In the genomic region with DNA sequence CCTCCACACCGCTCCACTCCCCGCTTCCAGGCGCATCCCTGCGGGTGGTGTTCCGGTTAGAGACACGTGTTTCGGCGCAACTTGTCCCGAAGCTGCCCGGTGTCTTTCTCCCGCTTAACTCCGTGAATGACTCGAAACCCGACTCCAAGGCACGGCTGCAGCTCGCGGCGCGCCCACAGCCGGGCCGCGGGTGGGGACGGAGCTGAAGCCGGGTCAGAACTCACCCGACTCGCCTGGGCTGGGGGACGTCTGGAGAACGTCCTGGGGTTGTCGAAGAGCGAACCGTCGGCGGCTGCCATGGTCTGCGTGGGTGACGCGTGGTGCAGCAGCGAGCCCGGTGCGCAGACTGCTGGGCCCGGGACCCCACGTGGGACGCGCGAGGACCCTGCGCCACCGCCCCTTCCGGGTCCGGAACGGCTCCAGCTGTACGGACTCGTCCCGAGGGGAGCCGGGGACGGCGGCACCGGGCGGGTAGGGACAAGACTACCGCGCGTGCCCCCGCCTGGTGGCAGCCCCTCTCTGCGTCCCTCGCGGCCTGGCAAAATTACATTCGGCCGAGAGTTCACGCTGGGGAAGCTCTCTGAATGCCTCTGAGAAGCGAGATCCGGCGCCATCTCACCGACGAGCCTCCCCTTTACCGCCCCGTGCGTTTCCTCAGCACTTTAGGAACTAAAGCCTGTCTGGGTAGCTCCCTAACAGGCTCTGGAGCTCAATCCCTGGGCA, we compare ENCODE assay signal across 7 cellular contexts. TPM values are rescaled to one million over a fixed set of nuclear protein-coding genes. Genes with fewer than 3 reads are reported as not detected.
DNase-seq lines count a peak whose midpoint lies in the region; ATAC-seq and TF ChIP-seq lines count a peak whose summit lies in the region.

A gene (minus strand): TSS at position 348 of the 723 bp plus-strand sequence. CDS start 49 bp downstream, at position 299.

- intact Hi-C loops in body of pancreas (cut with DNase I) (no loop called here), gastrocnemius medialis (cut with DNase I; ENCODE audit: low total_unique reads) (loop anchor here (5.0 kb wide), 1 partner anchor 748 kb away; a partner anchor contains a TSS)

- WGBS in body of pancreas, 2 donors, result 0 to 1% methylated on average over 26 to 74 of the region's 75 CpGs

- H3K36me3 ChIP-seq in body of pancreas (replicated peaks in 1 of 2; ENCODE audit: insufficient read depth in 1 of 2, low read depth in 2 of 2) (no peaks in the 10 kb centered on the region), gastrocnemius medialis (no peaks in the 10 kb centered on the region)

- TF ChIP-seq POLR2A in GM15510 (IDR thresholded peaks at IDR 0.05; ENCODE audit: borderline replicate concordance, extremely low read depth, insufficient read length) (peak; percentile 82), body of pancreas (IDR thresholded peaks at IDR 0.05) (peak; percentile 42 to 78 (median 77)), gastrocnemius medialis (IDR thresholded peaks at IDR 0.05) (peak; percentile 74 to 77)

- ATAC-seq in HG02840 (IDR thresholded peaks at IDR 0.05; ENCODE audit: low FRiP score, unreplicated experiment), result peak; percentile 59
- peak; percentile 93 for ATAC-seq in body of pancreas
- ATAC-seq in gastrocnemius medialis, result peak; percentile 89 to 94

- DNase-seq in NCI-H1930 (lab: John Stamatoyannopoulos, UW), result peak; percentile 58 to 78
- DNase-seq in UCSD-AML1 (lab: John Stamatoyannopoulos, UW; ENCODE audit: unreplicated experiment), result peak; percentile 87
- DNase-seq in body of pancreas, result peak; percentile 81 to 85 (median 82)
- DNase-seq in gastrocnemius medialis, result peak; percentile 70 to 78

- H3K27ac ChIP-seq in body of pancreas (peak within 1 kb of the TSS; percentile 79 to 97 (median 94)), gastrocnemius medialis (peak within 1 kb of the TSS; percentile 93 to 98 (median 96))

- H3K4me3 ChIP-seq in body of pancreas (peak within 1 kb of the TSS; percentile 60 to 100), iPS-11a (ENCODE audit: low read depth, low read length) (peak within 1 kb of the TSS; percentile 100), gastrocnemius medialis (peak within 1 kb of the TSS; percentile 89 to 99 (median 97))

- TF ChIP-seq CTCF in body of pancreas (IDR thresholded peaks at IDR 0.05) (peak in 2 of 7 experiments; percentile 6 to 18), gastrocnemius medialis (IDR thresholded peaks at IDR 0.05 in 4 of 5, conservative IDR thresholded peaks at IDR 0.05 in 1 of 5) (no peak)

- peaks cover 32% of the 10 kb centered on the region for H3K4me1 ChIP-seq in body of pancreas
- peaks cover 18 to 34% of the 10 kb centered on the region in 2 donors for H3K4me1 ChIP-seq in gastrocnemius medialis

- in situ Hi-C loops in gastrocnemius medialis (cut with MboI; ENCODE audit: low sequenced_read_pairs in 4 of 4), result no loop called here

- H3K27me3 ChIP-seq in body of pancreas, result no peaks in the 10 kb centered on the region
- no peaks in the 10 kb centered on the region for H3K27me3 ChIP-seq in gastrocnemius medialis

- H3K9me3 ChIP-seq in body of pancreas, result no peaks in the 10 kb centered on the region
- no peaks in the 10 kb centered on the region for H3K9me3 ChIP-seq in gastrocnemius medialis

RNA-seq across cellular contexts. Expression of the gene that starts here (rescaled TPM):
- total RNA-seq in body of pancreas (10 to 100 TPM in 1 of 2 donors, 1 to 10 TPM in 1; 8.6 to 15.6 TPM), gastrocnemius medialis (1 to 10 TPM; 5.4 to 8.8 (median 6.4) TPM)

Comparison
In these comparisons a context has a peak if more than half of its experiments do, and no peak if none do; other contexts are left out.
1. Peak in every context shown above with its lines: DNase-seq, ATAC-seq, H3K4me3 ChIP-seq and H3K27ac ChIP-seq.